31 cellular contexts compared by ENCODE assay signal in genomic region chr9:27344776-27345175, GRCh38. TPM values are rescaled to one million over a fixed set of nuclear protein-coding genes. Genes with fewer than 3 reads are reported as not detected.
DNase-seq lines count a peak whose midpoint lies in the region; ATAC-seq, FAIRE-seq and TF ChIP-seq lines count a peak whose summit lies in the region.
"Had no signal": no experiment of that assay in that cellular context is flagged by ENCODE, and none has a peak within 500 bp of the region (broad histone marks: within the 10 kb centered on the region; RNA-seq: fewer than 3 reads in every experiment).

No MANE protein-coding gene starts in this region.

- no peak overlapping the region for H3K4me3 ChIP-seq in Peyer's patch
- H3K4me3 ChIP-seq in sigmoid colon = no peak overlapping the region
- H3K4me3 ChIP-seq: GM12878, SJSA1 had no signal

- ATAC-seq in activated CD4-positive, alpha-beta T cell treated with anti-CD3 and anti-CD28 coated beads for 36 hours = no peak
- ATAC-seq: CD8-positive, alpha-beta T cell; GM12878; PC-3; Right ventricle myocardium inferior had no signal

- H3K27me3 Mint-ChIP-seq in dendritic cell treated with granulocyte-macrophage colony-stimulating factor and Interleukin-4, amounts not matched to agents 40 ng/mL and 50 ng/mL, for 4 days = no peaks in the 10 kb centered on the region
- H3K27me3 Mint-ChIP-seq in activated CD4-positive, alpha-beta T cell treated with anti-CD3 and anti-CD28 coated beads for 36 hours = no peaks in the 10 kb centered on the region
- H3K27me3 Mint-ChIP-seq: B cell, IgD-negative memory B cell had no signal

- H3K27ac ChIP-seq in Peyer's patch = no peak overlapping the region
- no peak overlapping the region for H3K27ac ChIP-seq in sigmoid colon
- H3K27ac ChIP-seq: C4-2B, HL-60, KMS-11, SJSA1 had no signal

- POLR2A ChIA-PET in activated CD4-positive, alpha-beta T cell treated with anti-CD3 and anti-CD28 coated beads for 36 hours (lab: Charles Lee) = no interaction called here

- 97 to 98% methylated on average over 7 of the region's 7 CpGs for WGBS in sigmoid colon, 2 donors

- TF ChIP-seq POLR2A in Peyer's patch (IDR thresholded peaks at IDR 0.05) (no peak), sigmoid colon (IDR thresholded peaks at IDR 0.05) (no peak)

- CTCF ChIA-PET in activated CD4-positive, alpha-beta T cell treated with anti-CD3 and anti-CD28 coated beads for 36 hours (lab: Charles Lee) = no interaction called here

- no peak overlapping the region for H3K4me3 Mint-ChIP-seq in dendritic cell treated with granulocyte-macrophage colony-stimulating factor and Interleukin-4, amounts not matched to agents 40 ng/mL and 50 ng/mL, for 4 days
- no peak overlapping the region for H3K4me3 Mint-ChIP-seq in activated CD4-positive, alpha-beta T cell treated with anti-CD3 and anti-CD28 coated beads for 36 hours
- H3K4me3 Mint-ChIP-seq: B cell; CD8-positive, alpha-beta T cell; IgD-negative memory B cell had no signal

- no peak for TF ChIP-seq EP300 in sigmoid colon (IDR thresholded peaks at IDR 0.05)

- DNase-seq in inferior parietal cortex (ENCODE audit: extremely low spot score) (peak; percentile 39), nucleus accumbens (lab: John Stamatoyannopoulos, UW) (peak in 40 of 56 donors; percentile 17 to 88 (median 60)), urothelium cell line (ENCODE audit: low spot score) (no peak), Peyer's patch (no peak), sigmoid colon (no peak), GDM1 (lab: John Stamatoyannopoulos, UW) (no peak)
- no peak for DNase-seq in activated CD4-positive, alpha-beta T cell treated with anti-CD3 and anti-CD28 coated beads for 36 hours
- DNase-seq: Caco-2; CD8-positive, alpha-beta T cell; GOT3; HCEC 1CT; MM.1S; NCI-H1048; NCI-H1417; NCI-H1694; NCI-H2029 treated with DMSO at 0.1 percent for 48 hours; NCI-H2227 treated with DMSO at 0.1 percent for 48 hours had no signal

- peak; percentile 77 for FAIRE-seq in urothelium cell line (lab: Jason Lieb, UNC)
- FAIRE-seq: G401.6, GM12878 had no signal

- H3K36me3 Mint-ChIP-seq in dendritic cell treated with granulocyte-macrophage colony-stimulating factor and Interleukin-4, amounts not matched to agents 40 ng/mL and 50 ng/mL, for 4 days (ENCODE audit: low read depth) = peaks cover 46% of the 10 kb centered on the region
- H3K36me3 Mint-ChIP-seq in activated CD4-positive, alpha-beta T cell treated with anti-CD3 and anti-CD28 coated beads for 36 hours (ENCODE audit: low read depth) = no peaks in the 10 kb centered on the region
- H3K36me3 Mint-ChIP-seq: CD8-positive, alpha-beta T cell had no signal

- no peak for TF ChIP-seq CTCF in Peyer's patch (IDR thresholded peaks at IDR 0.05)
- TF ChIP-seq CTCF in sigmoid colon (IDR thresholded peaks at IDR 0.05) = no peak

- H3K27me3 ChIP-seq in Peyer's patch (no peaks in the 10 kb centered on the region), sigmoid colon (no peaks in the 10 kb centered on the region)
- H3K27me3 ChIP-seq: SJSA1 had no signal

- intact Hi-C loops in dendritic cell treated with granulocyte-macrophage colony-stimulating factor and Interleukin-4, amounts not matched to agents 40 ng/mL and 50 ng/mL, for 4 days (cut with micrococcal nuclease) = no loop called here
- intact Hi-C loops in sigmoid colon (cut with DNase I) = no loop called here
- intact Hi-C loops in activated CD4-positive, alpha-beta T cell treated with anti-CD3 and anti-CD28 coated beads for 36 hours (cut with DNase I, micrococcal nuclease) = no loop called here

- no peaks in the 10 kb centered on the region for H3K36me3 ChIP-seq in Peyer's patch
- no peaks in the 10 kb centered on the region for H3K36me3 ChIP-seq in sigmoid colon
- H3K36me3 ChIP-seq: SJSA1 had no signal

- peaks cover 72% of the 10 kb centered on the region for H3K4me1 Mint-ChIP-seq in dendritic cell treated with granulocyte-macrophage colony-stimulating factor and Interleukin-4, amounts not matched to agents 40 ng/mL and 50 ng/mL, for 4 days (ENCODE audit: low read depth)
- H3K4me1 Mint-ChIP-seq in activated CD4-positive, alpha-beta T cell treated with anti-CD3 and anti-CD28 coated beads for 36 hours = no peaks in the 10 kb centered on the region

- no peaks in the 10 kb centered on the region for H3K9me3 Mint-ChIP-seq in dendritic cell treated with granulocyte-macrophage colony-stimulating factor and Interleukin-4, amounts not matched to agents 40 ng/mL and 50 ng/mL, for 4 days
- peaks cover 2% of the 10 kb centered on the region for H3K9me3 Mint-ChIP-seq in activated CD4-positive, alpha-beta T cell treated with anti-CD3 and anti-CD28 coated beads for 36 hours (ENCODE audit: low read depth)

- H3K4me1 ChIP-seq in Peyer's patch = peaks cover 0 to 26% (median 0%) of the 10 kb centered on the region in 4 donors
- H3K4me1 ChIP-seq in sigmoid colon = peaks cover 0 to 36% (median 32%) of the 10 kb centered on the region in 4 donors
- H3K4me1 ChIP-seq: Caco-2 had no signal

- peak overlapping the region; percentile 62 for H3K27ac Mint-ChIP-seq in dendritic cell treated with granulocyte-macrophage colony-stimulating factor and Interleukin-4, amounts not matched to agents 40 ng/mL and 50 ng/mL, for 4 days
- H3K27ac Mint-ChIP-seq in activated CD4-positive, alpha-beta T cell treated with anti-CD3 and anti-CD28 coated beads for 36 hours = no peak overlapping the region
- H3K27ac Mint-ChIP-seq: B cell; CD8-positive, alpha-beta T cell; IgD-negative memory B cell had no signal

- H3K9me3 ChIP-seq in Peyer's patch (no peaks in the 10 kb centered on the region), sigmoid colon (no peaks in the 10 kb centered on the region)
- H3K9me3 ChIP-seq: Caco-2, SJSA1 had no signal

RNA-seq across cellular contexts. Expression of gene EQTN, which starts 47.8 kb away (rescaled TPM):
- total RNA-seq in Peyer's patch (1 to 10 TPM in 2 of 4 donors, not detected in 2; 1.9 to 2.3 TPM), sigmoid colon (under 1 TPM in 1 of 4 donors, not detected in 3; 0.71 TPM)
- under 1 TPM in 1 of 3 donors, not detected in 2; 0.17 TPM for polyA plus RNA-seq in sigmoid colon
- total RNA-seq in activated CD4-positive, alpha-beta T cell treated with anti-CD3 and anti-CD28 coated beads for 36 hours = not detected
- total RNA-seq: A673; B cell; Caco-2; CD8-positive, alpha-beta T cell; GM12878; NCI-H460; PC-3; Right ventricle myocardium inferior; RPMI7951; SJSA1 had no signal
- polyA plus RNA-seq: GM12878 had no signal

Comparison
In these comparisons a context has a peak if more than half of its experiments do, and no peak if none do; other contexts are left out.
1. DNase-seq: peak in inferior parietal cortex (single experiment) and nucleus accumbens (40 of 56); none in urothelium cell line (single experiment), Peyer's patch (0 of 3), sigmoid colon (single experiment), GDM1 (single experiment) and activated CD4-positive, alpha-beta T cell treated with anti-CD3 and anti-CD28 coated beads for 36 hours (single experiment).